9 cellular contexts compared by ENCODE assay signal in genomic region chr1:12031039-12031980, GRCh38. TPM values are rescaled to one million over a fixed set of nuclear protein-coding genes. Genes with fewer than 3 reads are reported as not detected.
A peak's percentile ranks its signal among the peaks of the same experiment; 100 is the strongest.
DNase-seq lines count a peak whose midpoint lies in the region; ATAC-seq and TF ChIP-seq lines count a peak whose summit lies in the region.
"Had no signal": no experiment of that assay in that cellular context is flagged by ENCODE, and none has a peak within 500 bp of the region (broad histone marks: within the 10 kb centered on the region; RNA-seq: fewer than 3 reads in every experiment).

No MANE protein-coding gene starts in this region.

- WGBS in smooth muscle cell (ENCODE audit: low lambda C conversion rate), result 86% methylated on average over 19 of the region's 20 CpGs

- H3K4me3 Mint-ChIP-seq in activated CD4-positive, alpha-beta memory T cell treated with anti-CD3 and anti-CD28 coated beads, Interleukin-2, amount 10 ng/mL, durations not matched to agents 7 days and 5 days, result no peak overlapping the region
- H3K4me3 Mint-ChIP-seq: activated naive CD4-positive, alpha-beta T cell treated with anti-CD3 and anti-CD28 coated beads, Interleukin-2, amount 50 U/mL, for 24 hours had no signal

- no peak for ATAC-seq in HG02870 (IDR thresholded peaks at IDR 0.05; ENCODE audit: unreplicated experiment)
- no peak for ATAC-seq in HG03135 (IDR thresholded peaks at IDR 0.05; ENCODE audit: unreplicated experiment)

- no peak overlapping the region for H2AFZ ChIP-seq in smooth muscle cell (ENCODE audit: low read depth)

- H4K20me1 ChIP-seq in smooth muscle cell (ENCODE audit: low read depth), result no peaks in the 10 kb centered on the region

- H3K9me3 ChIP-seq in smooth muscle cell (replicated peaks; ENCODE audit: low read depth), result no peaks in the 10 kb centered on the region
- H3K9me3 ChIP-seq in effector memory CD4-positive, alpha-beta T cell (ENCODE audit: control insufficient read depth, low read length), result no peaks in the 10 kb centered on the region

- H3K4me3 ChIP-seq in smooth muscle cell, result no peak overlapping the region
- H3K4me3 ChIP-seq in effector memory CD4-positive, alpha-beta T cell (ENCODE audit: insufficient read depth, low read depth, low read length, poor library complexity, severe bottlenecking), result no peak overlapping the region

- H3K27me3 Mint-ChIP-seq in activated CD4-positive, alpha-beta memory T cell treated with anti-CD3 and anti-CD28 coated beads, Interleukin-2, amount 10 ng/mL, durations not matched to agents 7 days and 5 days, result no peaks in the 10 kb centered on the region
- H3K27me3 Mint-ChIP-seq: activated naive CD4-positive, alpha-beta T cell treated with anti-CD3 and anti-CD28 coated beads, Interleukin-2, amount 50 U/mL, for 24 hours had no signal

- no peak overlapping the region for H3K27ac Mint-ChIP-seq in activated CD4-positive, alpha-beta memory T cell treated with anti-CD3 and anti-CD28 coated beads, Interleukin-2, amount 10 ng/mL, durations not matched to agents 7 days and 5 days
- H3K27ac Mint-ChIP-seq: activated naive CD4-positive, alpha-beta T cell treated with anti-CD3 and anti-CD28 coated beads, Interleukin-2, amount 50 U/mL, for 24 hours had no signal

- CTCF ChIA-PET in HEK293T (lab: Yijun Ruan, JAX), result interaction anchor here (0.8 to 1.7 kb wide), 6 partner anchors 8 to 196 kb away, joined by 3 to 10 read pairs (median 3); partner anchors contain the start of genes MIIP and NPPA
- CTCF ChIA-PET in activated CD4-positive, alpha-beta memory T cell treated with anti-CD3 and anti-CD28 coated beads, Interleukin-2, amount 10 ng/mL, durations not matched to agents 7 days and 5 days (lab: Charles Lee), result interaction anchor here (0.6 to 2.1 kb wide), 9 partner anchors 8 to 147 kb away, joined by 3 to 17 read pairs (median 3); partner anchors contain the start of genes MIIP and PLOD1

- H3K9ac ChIP-seq in smooth muscle cell (ENCODE audit: low read depth), result no peak overlapping the region

- peaks cover 52% of the 10 kb centered on the region for H3K36me3 Mint-ChIP-seq in activated CD4-positive, alpha-beta memory T cell treated with anti-CD3 and anti-CD28 coated beads, Interleukin-2, amount 10 ng/mL, durations not matched to agents 7 days and 5 days (ENCODE audit: low read depth)

- H3K4me1 Mint-ChIP-seq in activated CD4-positive, alpha-beta memory T cell treated with anti-CD3 and anti-CD28 coated beads, Interleukin-2, amount 10 ng/mL, durations not matched to agents 7 days and 5 days, result peaks cover 9% of the 10 kb centered on the region
- H3K4me1 Mint-ChIP-seq: activated naive CD4-positive, alpha-beta T cell treated with anti-CD3 and anti-CD28 coated beads, Interleukin-2, amount 50 U/mL, for 24 hours had no signal

- peak; percentile 34 for TF ChIP-seq CTCF in smooth muscle cell (IDR thresholded peaks at IDR 0.05; ENCODE audit: borderline replicate concordance, insufficient read depth, poor library complexity, severe bottlenecking)

- POLR2A ChIA-PET in HEK293T (lab: Yijun Ruan, JAX), result interaction anchor here (0.9 to 2.4 kb wide), 3 partner anchors 12 to 122 kb away, joined by 5 to 10 read pairs (median 5); partner anchors contain the start of gene MIIP
- POLR2A ChIA-PET in activated CD4-positive, alpha-beta memory T cell treated with anti-CD3 and anti-CD28 coated beads, Interleukin-2, amount 10 ng/mL, durations not matched to agents 7 days and 5 days (lab: Charles Lee), result interaction anchor here (1.0 to 4.6 kb wide), 3 partner anchors 12 to 122 kb away, joined by 3 to 79 read pairs (median 10); partner anchors contain the start of gene MIIP

- H3K4me1 ChIP-seq in smooth muscle cell (ENCODE audit: low read depth), result no peaks in the 10 kb centered on the region
- H3K4me1 ChIP-seq in effector memory CD4-positive, alpha-beta T cell (ENCODE audit: control insufficient read depth, insufficient read depth, low read length, poor library complexity, severe bottlenecking), result no peaks in the 10 kb centered on the region

- H3F3A ChIP-seq in smooth muscle cell (ENCODE audit: low read depth), result peaks cover 6% of the 10 kb centered on the region

- H3K4me2 ChIP-seq in smooth muscle cell, result no peak overlapping the region

- no peaks in the 10 kb centered on the region for H3K9me3 Mint-ChIP-seq in activated CD4-positive, alpha-beta memory T cell treated with anti-CD3 and anti-CD28 coated beads, Interleukin-2, amount 10 ng/mL, durations not matched to agents 7 days and 5 days
- H3K9me3 Mint-ChIP-seq: activated naive CD4-positive, alpha-beta T cell treated with anti-CD3 and anti-CD28 coated beads, Interleukin-2, amount 50 U/mL, for 24 hours had no signal

- no peaks in the 10 kb centered on the region for H3K79me2 ChIP-seq in smooth muscle cell (ENCODE audit: low read depth)

- no peaks in the 10 kb centered on the region for H3K27me3 ChIP-seq in smooth muscle cell (ENCODE audit: low read depth)
- H3K27me3 ChIP-seq in effector memory CD4-positive, alpha-beta T cell (replicated peaks; ENCODE audit: control insufficient read depth, insufficient read depth, low read length, poor library complexity, severe bottlenecking), result no peaks in the 10 kb centered on the region

- no peak overlapping the region for H3K27ac ChIP-seq in smooth muscle cell (ENCODE audit: low read depth)
- H3K27ac ChIP-seq in effector memory CD4-positive, alpha-beta T cell (ENCODE audit: insufficient read depth, low read length, poor library complexity, severe bottlenecking), result no peak overlapping the region

- DNase-seq in AG08396 (ENCODE audit: low spot score) (peak; percentile 70), HEK293T (ENCODE audit: extremely low spot score) (peak; percentile 54), glomerular visceral epithelial cell (ENCODE audit: extremely low spot score) (peak; percentile 26), smooth muscle cell (lab: John Stamatoyannopoulos, UW; ENCODE audit: unreplicated experiment) (no peak)
- peak; percentile 60 for DNase-seq in activated CD4-positive, alpha-beta memory T cell treated with anti-CD3 and anti-CD28 coated beads, Interleukin-2, amount 10 ng/mL, durations not matched to agents 7 days and 5 days
- no peak for DNase-seq in effector memory CD4-positive, alpha-beta T cell

- no peaks in the 10 kb centered on the region for H3K36me3 ChIP-seq in smooth muscle cell (ENCODE audit: low read depth)
- H3K36me3 ChIP-seq in effector memory CD4-positive, alpha-beta T cell (ENCODE audit: control insufficient read depth, insufficient read depth, low read length), result peaks cover 44% of the 10 kb centered on the region

TF ChIP-seq in HEK293T, 16 proteins besides CTCF, POLR2A, EP300 and RAD21:
- no peak for TF ChIP-seq FOXM1 (IDR thresholded peaks at IDR 0.05; ENCODE audit: borderline replicate concordance)
- no peak for TF ChIP-seq SUZ12 (IDR thresholded peaks at IDR 0.05)
- no peak for TF ChIP-seq BHLHE40 (IDR thresholded peaks at IDR 0.05; ENCODE audit: borderline replicate concordance)
- no peak for TF ChIP-seq LEF1 (IDR thresholded peaks at IDR 0.05; ENCODE audit: borderline replicate concordance)
- TF ChIP-seq, protein P1, sequence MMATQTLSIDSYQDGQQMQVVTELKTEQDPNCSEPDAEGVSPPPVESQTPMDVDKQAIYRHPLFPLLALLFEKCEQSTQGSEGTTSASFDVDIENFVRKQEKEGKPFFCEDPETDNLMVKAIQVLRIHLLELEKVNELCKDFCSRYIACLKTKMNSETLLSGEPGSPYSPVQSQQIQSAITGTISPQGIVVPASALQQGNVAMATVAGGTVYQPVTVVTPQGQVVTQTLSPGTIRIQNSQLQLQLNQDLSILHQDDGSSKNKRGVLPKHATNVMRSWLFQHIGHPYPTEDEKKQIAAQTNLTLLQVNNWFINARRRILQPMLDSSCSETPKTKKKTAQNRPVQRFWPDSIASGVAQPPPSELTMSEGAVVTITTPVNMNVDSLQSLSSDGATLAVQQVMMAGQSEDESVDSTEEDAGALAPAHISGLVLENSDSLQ (IDR thresholded peaks at IDR 0.05), result no peak
- no peak for TF ChIP-seq L3MBTL2 (conservative IDR thresholded peaks at IDR 0.05)
- no peak for TF ChIP-seq FOXK2 (IDR thresholded peaks at IDR 0.05)
- TF ChIP-seq SP1 (IDR thresholded peaks at IDR 0.05), result no peak
TF ChIP-seq in HEK293T: peak in this region for 0.

RNA-seq across cellular contexts. Expression of gene MIIP, which starts 12.0 kb away (rescaled TPM):
- total RNA-seq in activated CD4-positive, alpha-beta memory T cell treated with anti-CD3 and anti-CD28 coated beads, Interleukin-2, amount 10 ng/mL, durations not matched to agents 7 days and 5 days, result 10 to 100 TPM; 98.3 to 98.6 TPM
- 18.9 and 24.0 TPM in 2 replicates for total RNA-seq in smooth muscle cell
- 63.3 and 66.5 TPM in 2 replicates for polyA plus RNA-seq in smooth muscle cell

RNA-seq across cellular contexts. Expression of gene TNFRSF8, which starts 31.8 kb away (rescaled TPM):
- total RNA-seq in activated CD4-positive, alpha-beta memory T cell treated with anti-CD3 and anti-CD28 coated beads, Interleukin-2, amount 10 ng/mL, durations not matched to agents 7 days and 5 days, result 10 to 100 TPM; 32.9 to 34.3 TPM
- 0.22 and 0.54 TPM in 2 replicates for total RNA-seq in smooth muscle cell
- 1.3 TPM in 1 of 2 replicates, not detected in the other for polyA plus RNA-seq in smooth muscle cell

RNA-seq across cellular contexts. Expression of gene MFN2, which starts 51.1 kb away (rescaled TPM):
- total RNA-seq in activated CD4-positive, alpha-beta memory T cell treated with anti-CD3 and anti-CD28 coated beads, Interleukin-2, amount 10 ng/mL, durations not matched to agents 7 days and 5 days, result 10 to 100 TPM; 51.4 to 52.1 TPM
- total RNA-seq in smooth muscle cell, result 30.0 and 34.2 TPM in 2 replicates
- 39.7 and 42.8 TPM in 2 replicates for polyA plus RNA-seq in smooth muscle cell

Comparison
In these comparisons a context has a peak if more than half of its experiments do, and no peak if none do; other contexts are left out.
1. DNase-seq: peak in AG08396 (single experiment), HEK293T (single experiment), activated CD4-positive, alpha-beta memory T cell treated with anti-CD3 and anti-CD28 coated beads, Interleukin-2, amount 10 ng/mL, durations not matched to agents 7 days and 5 days (single experiment) and glomerular visceral epithelial cell (single experiment); none in smooth muscle cell (single experiment) and effector memory CD4-positive, alpha-beta T cell (0 of 3).
2. RNA of gene TNFRSF8, which starts 31.8 kb away (total RNA-seq): 32.9 to 34.3 TPM in activated CD4-positive, alpha-beta memory T cell treated with anti-CD3 and anti-CD28 coated beads, Interleukin-2, amount 10 ng/mL, durations not matched to agents 7 days and 5 days; 0.22 to 0.54 TPM in smooth muscle cell; every median in the first group is over 10 times any median in the second.